10 cellular contexts compared by ENCODE assay signal in genomic region chr6:14118444-14118843, GRCh38. TPM values are rescaled to one million over a fixed set of nuclear protein-coding genes. Genes with fewer than 3 reads are reported as not detected.
DNase-seq lines count a peak whose midpoint lies in the region; ATAC-seq and TF ChIP-seq lines count a peak whose summit lies in the region.
"Had no signal": no experiment of that assay in that cellular context is flagged by ENCODE, and none has a peak within 500 bp of the region (broad histone marks: within the 10 kb centered on the region; RNA-seq: fewer than 3 reads in every experiment).

No MANE protein-coding gene starts in this region.

- no peak overlapping the region for H2AFZ ChIP-seq in GM23248

- peaks cover 5% of the 10 kb centered on the region; the same call in 1 of the 2 replicates for H3F3A ChIP-seq in GM23248 (ENCODE audit: insufficient read depth)

- H3K4me3 ChIP-seq in HL-60 (replicated peaks; ENCODE audit: insufficient read depth, low read length) = peak overlapping the region; percentile 68
- peak overlapping the region; percentile 84 for H3K4me3 ChIP-seq in adipocyte (ENCODE audit: low read length)
- peak overlapping the region; percentile 56 to 72 for H3K4me3 ChIP-seq in muscle layer of duodenum (ENCODE audit: low read depth in 1 of 2, low read length in 2 of 2)
- no peak overlapping the region for H3K4me3 ChIP-seq in GM23248

- H3K27me3 ChIP-seq in HL-60 (ENCODE audit: insufficient read depth, poor library complexity, severe bottlenecking) (no peaks in the 10 kb centered on the region), adipocyte (replicated peaks; ENCODE audit: control insufficient read depth, insufficient read depth, low read length) (no peaks in the 10 kb centered on the region), muscle layer of duodenum (ENCODE audit: low read depth, low read length) (no peaks in the 10 kb centered on the region), GM23248 (replicated peaks; ENCODE audit: insufficient read depth) (no peaks in the 10 kb centered on the region)

- no peaks in the 10 kb centered on the region for H3K79me2 ChIP-seq in GM23248 (ENCODE audit: insufficient read depth)

- in situ Hi-C loops in GM23248 (cut with MboI) = no loop called here

- no peak for TF ChIP-seq CTCF in HL-60 (IDR thresholded peaks at IDR 0.05; ENCODE audit: insufficient read depth, low read length)

- DNase-seq in CD1c-positive myeloid dendritic cell (ENCODE audit: extremely low spot score) = peak; percentile 58
- no peak for DNase-seq in HL-60 (ENCODE audit: low read depth in 1 of 2, low spot score in 1 of 2)
- DNase-seq in adipocyte (ENCODE audit: low read depth) = no peak
- no peak for DNase-seq in NCI-H1436 treated with DMSO at 0.1 percent for 48 hours (lab: John Stamatoyannopoulos, UW)
- no peak for DNase-seq in SHP77 (lab: John Stamatoyannopoulos, UW)
- DNase-seq in GM23248 = no peak
- DNase-seq: effector CD4-positive, alpha-beta T cell had no signal

- H3K36me3 ChIP-seq in adipocyte (ENCODE audit: control insufficient read depth, insufficient read depth, low read length, severe bottlenecking) (no peaks in the 10 kb centered on the region), muscle layer of duodenum (ENCODE audit: control insufficient read depth in 1 of 2, insufficient read depth in 2 of 2, low read length in 2 of 2) (no peaks in the 10 kb centered on the region), GM23248 (ENCODE audit: low read depth) (no peaks in the 10 kb centered on the region)

- H4K20me1 ChIP-seq in GM23248 (ENCODE audit: insufficient read depth) = no peaks in the 10 kb centered on the region

- H3K9me3 ChIP-seq in adipocyte (ENCODE audit: control insufficient read depth, low read length) = no peaks in the 10 kb centered on the region
- no peaks in the 10 kb centered on the region for H3K9me3 ChIP-seq in muscle layer of duodenum (ENCODE audit: control insufficient read depth in 1 of 2, low read length in 2 of 2)
- no peaks in the 10 kb centered on the region for H3K9me3 ChIP-seq in GM23248 (ENCODE audit: low read depth)

- no peak overlapping the region for H3K27ac ChIP-seq in HL-60 (replicated peaks)
- no peak overlapping the region for H3K27ac ChIP-seq in muscle layer of duodenum (ENCODE audit: low read length)
- H3K27ac ChIP-seq in GM23248 = no peak overlapping the region
- H3K27ac ChIP-seq: VCaP had no signal

- no peaks in the 10 kb centered on the region for H3K9me2 ChIP-seq in GM23248 (ENCODE audit: insufficient read depth)

- H3K4me1 ChIP-seq in adipocyte (ENCODE audit: control insufficient read depth, insufficient read depth, low read length) (peaks cover 5% of the 10 kb centered on the region), muscle layer of duodenum (ENCODE audit: control insufficient read depth in 1 of 2, insufficient read depth in 2 of 2, low read length in 2 of 2) (no peaks in the 10 kb centered on the region), GM23248 (ENCODE audit: insufficient read depth) (peaks cover 4% of the 10 kb centered on the region)

- H3K4me2 ChIP-seq in GM23248 (ENCODE audit: unreplicated experiment) = no peak overlapping the region

- H3K9ac ChIP-seq in adipocyte (ENCODE audit: low read length) = no peak overlapping the region
- no peak overlapping the region for H3K9ac ChIP-seq in GM23248

- 95 to 97% methylated on average over 2 of the region's 2 CpGs for WGBS in GM23248 (ENCODE audit: low coverage in 1 of 2, low lambda C conversion rate in 2 of 2, missing lambda C conversion rate in 2 of 2), 2 experiments

- no peak for ATAC-seq in HG03175 (IDR thresholded peaks at IDR 0.05; ENCODE audit: unreplicated experiment)

RNA-seq across cellular contexts. Expression of gene CD83, which starts 0.9 kb away (rescaled TPM):
- 1.5 and 5.1 TPM in 2 replicates for total RNA-seq in GM23248 (2014; rRNA removed; shearing (Covaris generic))
- polyA plus RNA-seq in GM23248 (2016; fragmentation: Nextera tagmentation; extraction: Ambion mirVana) = 1.1 and 1.2 TPM in 2 replicates
